In genomic region chr2:69305712-69306611, GRCh38 we compare ENCODE assay signal across 8 cellular contexts.
A peak's percentile ranks its signal among the peaks of the same experiment; 100 is the strongest.
DNase-seq lines count a peak whose midpoint lies in the region; ATAC-seq and TF ChIP-seq lines count a peak whose summit lies in the region.

No MANE protein-coding gene starts in this region.

- no peaks in the 10 kb centered on the region for H3K9me3 ChIP-seq in PC-9 (ENCODE audit: insufficient read depth, low read depth)
- H3K9me3 ChIP-seq in fibroblast of lung (ENCODE audit: control insufficient read depth, insufficient read depth, low read depth, low read length), result no peaks in the 10 kb centered on the region
- no peaks in the 10 kb centered on the region for H3K9me3 ChIP-seq in ovary

- H4K20me1 ChIP-seq in PC-9 (ENCODE audit: insufficient read depth) (no peaks in the 10 kb centered on the region), fibroblast of lung (ENCODE audit: control insufficient read depth, extremely low read depth, insufficient read depth, low read length) (no peaks in the 10 kb centered on the region)

- H3K9ac ChIP-seq in fibroblast of lung (ENCODE audit: insufficient read depth, low read length), result peak overlapping the region; percentile 63

- CTCF ChIA-PET in PC-9 (lab: Charles Lee), result interaction anchor here (0.5 to 1.3 kb wide), 6 partner anchors 86 to 357 kb away, joined by 3 to 19 read pairs (median 4); no protein-coding TSS in a partner anchor

- peak; percentile 14 for DNase-seq in COLO668 (lab: John Stamatoyannopoulos, UW; ENCODE audit: unreplicated experiment)
- DNase-seq in PC-9, result no peak
- DNase-seq in fibroblast of lung (ENCODE audit: low read depth in 2 of 2), result peak in 1 of 2 donors; percentile 34
- DNase-seq in ovary, result peak in 2 of 5 donors; percentile 51 to 70
- no peak for DNase-seq in stimulated activated CD8-positive, alpha-beta memory T cell treated with anti-CD3 and anti-CD28 coated beads, Interleukin-4, amount 100 ng/mL, for 48 hours
- DNase-seq in activated CD4-positive, alpha-beta T cell treated with anti-CD3 and anti-CD28 coated beads, Interleukin-2, amount 50 U/mL, for 1 hour, result no peak
- DNase-seq in NCI-H2107 treated with DMSO at 0.1 percent for 48 hours (lab: John Stamatoyannopoulos, UW; ENCODE audit: unreplicated experiment), result no peak

- intact Hi-C loops in PC-9 (cut with micrococcal nuclease; ENCODE audit: unreplicated experiment), result loop anchor here (2.0 to 10.0 kb wide), 4 partner anchors 145 to 841 kb away; partner anchors contain the start of genes APLF and FBXO48
- intact Hi-C loops in ovary (cut with DNase I), result loop anchor here (1.0 to 10.0 kb wide), 6 partner anchors 141 to 294 kb away; partner anchors contain the start of gene ANTXR1 (in 3 of the 4)

- POLR2A ChIA-PET in PC-9 (lab: Charles Lee; ENCODE audit: unreplicated experiment), result interaction anchor here (0.6 kb wide), 1 partner anchor 609 kb away, joined by 5 read pairs; the partner anchor contains the start of gene MXD1

- H2AFZ ChIP-seq in PC-9, result peak overlapping the region; percentile 87
- peak overlapping the region; percentile 42 for H2AFZ ChIP-seq in fibroblast of lung (ENCODE audit: low read length)

- 21 to 25% (median 21%) methylated on average over 32 of the region's 32 CpGs for WGBS in ovary, 3 donors

- no peaks in the 10 kb centered on the region for H3K9me2 ChIP-seq in PC-9 (ENCODE audit: insufficient read depth)

- no peaks in the 10 kb centered on the region for H3K36me3 ChIP-seq in PC-9 (ENCODE audit: low read depth)
- no peaks in the 10 kb centered on the region for H3K36me3 ChIP-seq in fibroblast of lung (ENCODE audit: control insufficient read depth, insufficient read depth, low read length)
- H3K36me3 ChIP-seq in ovary, result no peaks in the 10 kb centered on the region

- ATAC-seq in HG02763 (IDR thresholded peaks at IDR 0.05; ENCODE audit: unreplicated experiment), result no peak

- H3K4me3 ChIP-seq in PC-9 (peak overlapping the region; percentile 73; the same call in 1 of the 2 replicates), fibroblast of lung (replicated peaks in 1 of 4; ENCODE audit: control extremely low read depth in 1 of 4, insufficient read depth in 1 of 4, low read depth in 3 of 4, low read length in 4 of 4) (peak overlapping the region; percentile 45 to 61 (median 56)), ovary (peak overlapping the region; percentile 56)

- H3F3A ChIP-seq in PC-9 (ENCODE audit: insufficient read depth, low read depth), result peaks cover 9% of the 10 kb centered on the region; the same call in 1 of the 2 replicates

- TF ChIP-seq CTCF in PC-9 (conservative IDR thresholded peaks at IDR 0.05), result no peak
- no peak for TF ChIP-seq CTCF in fibroblast of lung (conservative IDR thresholded peaks at IDR 0.05 in 1 of 2, IDR thresholded peaks at IDR 0.05 in 1 of 2; ENCODE audit: low read depth in 1 of 2, low read length in 2 of 2)
- no peak for TF ChIP-seq CTCF in ovary (IDR thresholded peaks at IDR 0.05)

- H3K4me1 ChIP-seq in PC-9 (replicated peaks; ENCODE audit: insufficient read depth), result peaks cover 9% of the 10 kb centered on the region; the same call in 1 of the 2 replicates
- H3K4me1 ChIP-seq in fibroblast of lung (ENCODE audit: control insufficient read depth, extremely low read depth, insufficient read depth, low read length), result peaks cover 8% of the 10 kb centered on the region
- peaks cover 11% of the 10 kb centered on the region for H3K4me1 ChIP-seq in ovary (ENCODE audit: insufficient read depth)

- H3K79me2 ChIP-seq in PC-9 (ENCODE audit: low read depth), result no peaks in the 10 kb centered on the region
- no peaks in the 10 kb centered on the region for H3K79me2 ChIP-seq in fibroblast of lung (ENCODE audit: control insufficient read depth, insufficient read depth, low read length)

- peaks cover 17% of the 10 kb centered on the region for H3K27me3 ChIP-seq in PC-9 (ENCODE audit: insufficient read depth, low read depth)
- H3K27me3 ChIP-seq in fibroblast of lung (ENCODE audit: control insufficient read depth, insufficient read depth, low read length), result no peaks in the 10 kb centered on the region
- no peaks in the 10 kb centered on the region for H3K27me3 ChIP-seq in ovary

- TF ChIP-seq POLR2A in ovary (IDR thresholded peaks at IDR 0.05), result no peak

- BruUV-seq in PC-9 (replicated peaks; lab: Mats Ljungman, UMichigan), result no TSS peak

- no peak for TF ChIP-seq EP300 in ovary (IDR thresholded peaks at IDR 0.05)

- no peak overlapping the region for H3K27ac ChIP-seq in PC-9
- H3K27ac ChIP-seq in fibroblast of lung (ENCODE audit: insufficient read depth, low read length), result peak overlapping the region; percentile 45
- H3K27ac ChIP-seq in ovary, result peak overlapping the region; percentile 61 to 70

- H3K4me2 ChIP-seq in PC-9, result peak overlapping the region; percentile 95
- peak overlapping the region; percentile 94 for H3K4me2 ChIP-seq in fibroblast of lung (ENCODE audit: extremely low read depth, insufficient read depth, low read length)
